ENCODE assay signal across 14 cellular contexts in genomic region chr1:163875927-163876320, GRCh38.
DNase-seq lines count a peak whose midpoint lies in the region; ATAC-seq, FAIRE-seq and TF ChIP-seq lines count a peak whose summit lies in the region.
"Had no signal": no experiment of that assay in that cellular context is flagged by ENCODE, and none has a peak within 500 bp of the region (broad histone marks: within the 10 kb centered on the region; RNA-seq: fewer than 3 reads in every experiment).

No MANE protein-coding gene starts in this region.

- no peaks in the 10 kb centered on the region for H3K27me3 Mint-ChIP-seq in GM23338 (ENCODE audit: insufficient read depth, low read depth, poor library complexity)
- H3K27me3 Mint-ChIP-seq: activated B cell treated with CpG ODN at 0.5 μM for 24 hours had no signal

- peaks cover 15% of the 10 kb centered on the region for H3K4me1 Mint-ChIP-seq in GM23338
- H3K4me1 Mint-ChIP-seq: activated B cell treated with CpG ODN at 0.5 μM for 24 hours, immature natural killer cell had no signal

- no peaks in the 10 kb centered on the region; the same call in 2 of the 3 replicates for H3K9me3 Mint-ChIP-seq in GM23338

- H3K9me3 ChIP-seq in heart left ventricle, result no peaks in the 10 kb centered on the region
- H3K9me3 ChIP-seq in stomach smooth muscle (ENCODE audit: control insufficient read depth in 2 of 2, low read length in 2 of 2), result no peaks in the 10 kb centered on the region
- H3K9me3 ChIP-seq: neutrophil had no signal

- H3K27ac ChIP-seq in GM23338 (ENCODE audit: low read depth) (no peak overlapping the region), heart left ventricle (peak overlapping the region; percentile 35 to 80 (median 61)), stomach smooth muscle (ENCODE audit: low read length) (peak overlapping the region; percentile 19)
- H3K27ac ChIP-seq: neutrophil, RWPE1 had no signal

- H3K4me3 ChIP-seq in GM23338, result no peak overlapping the region
- peak overlapping the region in 3 of 12 donors; percentile 10 to 25 (median 16) for H3K4me3 ChIP-seq in heart left ventricle
- no peak overlapping the region for H3K4me3 ChIP-seq in stomach smooth muscle (ENCODE audit: low read length in 2 of 2)

- DNase-seq in GM23338 (ENCODE audit: low spot score) (no peak), amniotic stem cell (lab: John Stamatoyannopoulos, UW) (peak; percentile 49), heart left ventricle (no peak), KG1 (lab: John Stamatoyannopoulos, UW) (no peak), GM19239 (ENCODE audit: insufficient read length, low spot score) (no peak)
- DNase-seq: activated B cell treated with CpG ODN at 0.5 μM for 24 hours; DMS79; immature natural killer cell; stimulated activated CD4-positive, alpha-beta T cell treated with anti-CD3 and anti-CD28 coated beads, Interleukin-4, amount 100 ng/mL, for 4 hours had no signal

- 50 to 62% (median 54%) methylated on average over 6 of the region's 6 CpGs for WGBS in heart left ventricle, 4 donors

- no peak for ATAC-seq in GM23338
- ATAC-seq in heart left ventricle, result peak; percentile 69 to 83 (median 74)
- ATAC-seq in GM19455 (IDR thresholded peaks at IDR 0.05; ENCODE audit: unreplicated experiment), result no peak
- no peak for ATAC-seq in HG03439 (IDR thresholded peaks at IDR 0.05; ENCODE audit: unreplicated experiment)

- intact Hi-C loops in heart left ventricle (cut with DNase I), result no loop called here

- H3K36me3 Mint-ChIP-seq in GM23338 (ENCODE audit: low read depth), result no peaks in the 10 kb centered on the region
- H3K36me3 Mint-ChIP-seq: immature natural killer cell had no signal

- TF ChIP-seq CTCF in GM23338 (conservative IDR thresholded peaks at IDR 0.05; ENCODE audit: low read depth in 2 of 2), result no peak
- no peak for TF ChIP-seq CTCF in heart left ventricle (IDR thresholded peaks at IDR 0.05)

- TF ChIP-seq POLR2A in heart left ventricle (IDR thresholded peaks at IDR 0.05), result no peak

- no peaks in the 10 kb centered on the region for H3F3A ChIP-seq in GM23338 (replicated peaks; ENCODE audit: low read depth)

- no peaks in the 10 kb centered on the region for H3K36me3 ChIP-seq in GM23338 (ENCODE audit: insufficient read depth)
- no peaks in the 10 kb centered on the region for H3K36me3 ChIP-seq in heart left ventricle
- no peaks in the 10 kb centered on the region for H3K36me3 ChIP-seq in stomach smooth muscle (ENCODE audit: control insufficient read depth in 2 of 2, insufficient read depth in 2 of 2, low read length in 2 of 2)
- H3K36me3 ChIP-seq: neutrophil had no signal

- H3K79me2 ChIP-seq in GM23338 (replicated peaks; ENCODE audit: insufficient read depth), result no peaks in the 10 kb centered on the region

- H3K4me2 ChIP-seq in GM23338, result peak overlapping the region; percentile 45; the same call in 1 of the 2 replicates

- H3K4me1 ChIP-seq in GM23338 (ENCODE audit: insufficient read depth), result peaks cover 23% of the 10 kb centered on the region
- H3K4me1 ChIP-seq in heart left ventricle, result peaks cover 0 to 18% (median 0%) of the 10 kb centered on the region in 12 donors
- no peaks in the 10 kb centered on the region for H3K4me1 ChIP-seq in stomach smooth muscle (ENCODE audit: control insufficient read depth, insufficient read depth, low read length)

- no peaks in the 10 kb centered on the region for H4K20me1 ChIP-seq in GM23338 (replicated peaks; ENCODE audit: insufficient read depth)

- H3K4me3 Mint-ChIP-seq in GM23338, result no peak overlapping the region
- H3K4me3 Mint-ChIP-seq: activated B cell treated with CpG ODN at 0.5 μM for 24 hours, immature natural killer cell had no signal

- H3K27me3 ChIP-seq in GM23338 (ENCODE audit: insufficient read depth), result no peaks in the 10 kb centered on the region
- no peaks in the 10 kb centered on the region for H3K27me3 ChIP-seq in heart left ventricle
- H3K27me3 ChIP-seq in stomach smooth muscle (ENCODE audit: control insufficient read depth in 1 of 2, insufficient read depth in 2 of 2, low read length in 2 of 2), result no peaks in the 10 kb centered on the region
- H3K27me3 ChIP-seq: neutrophil had no signal

- peak overlapping the region; percentile 90 for H2AFZ ChIP-seq in GM23338

- H3K27ac Mint-ChIP-seq in GM23338, result no peak overlapping the region
- H3K27ac Mint-ChIP-seq: activated B cell treated with CpG ODN at 0.5 μM for 24 hours, immature natural killer cell had no signal

- FAIRE-seq in GM19239 (lab: Jason Lieb, UNC), result no peak

- H3K9ac ChIP-seq in stomach smooth muscle (ENCODE audit: low read length in 2 of 2), result no peak overlapping the region

- H3K9me2 ChIP-seq in GM23338 (ENCODE audit: insufficient read depth), result 0 out of 2 replicates have a peak, but pooled peaks cover 7% of the 10 kb centered on the region

TF ChIP-seq in GM23338, 12 proteins besides CTCF, POLR2A, EP300 and RAD21:
- TF ChIP-seq ETS1 (IDR thresholded peaks at IDR 0.05), result no peak
- no peak for TF ChIP-seq JUNB (IDR thresholded peaks at IDR 0.05; ENCODE audit: unreplicated experiment)
- TF ChIP-seq POLR2AphosphoS5 (IDR thresholded peaks at IDR 0.05; ENCODE audit: low read depth), result no peak
- TF ChIP-seq EZH2 (IDR thresholded peaks at IDR 0.05; ENCODE audit: low read depth, unreplicated experiment), result no peak
- TF ChIP-seq ZNF114 (CRISPR knock-in tag; IDR thresholded peaks at IDR 0.05), result no peak
- no peak for TF ChIP-seq ZNF331 (CRISPR knock-in tag; IDR thresholded peaks at IDR 0.05; ENCODE audit: low read depth)
TF ChIP-seq in GM23338: peak in this region for 0.

Comparison
In these comparisons a context has a peak if more than half of its experiments do, and no peak if none do; other contexts are left out.
1. ATAC-seq: peak in heart left ventricle (4 of 4); none in GM23338 (single experiment), GM19455 (single experiment) and HG03439 (single experiment).